ENCODE assay signal across 21 cellular contexts in genomic region chr2:128505150-128505490, GRCh38.
A peak's percentile ranks its signal among the peaks of the same experiment; 100 is the strongest.
DNase-seq lines count a peak whose midpoint lies in the region; ATAC-seq and TF ChIP-seq lines count a peak whose summit lies in the region.
"Had no signal": no experiment of that assay in that cellular context is flagged by ENCODE, and none has a peak within 500 bp of the region (broad histone marks: within the 10 kb centered on the region; RNA-seq: fewer than 3 reads in every experiment).

No MANE protein-coding gene starts in this region.

- no peaks in the 10 kb centered on the region for H3K27me3 ChIP-seq in spleen (replicated peaks in 1 of 7)
- H3K27me3 ChIP-seq: gastroesophageal sphincter, transverse colon had no signal

- peak overlapping the region in 1 of 8 donors; percentile 24 for H3K27ac ChIP-seq in spleen
- H3K27ac ChIP-seq: esophagus squamous epithelium, gastroesophageal sphincter, SK-N-MC, transverse colon had no signal

- H3K36me3 ChIP-seq in spleen = no peaks in the 10 kb centered on the region
- H3K36me3 ChIP-seq in mucosa of descending colon (ENCODE audit: low read depth) = no peaks in the 10 kb centered on the region
- H3K36me3 ChIP-seq: esophagus squamous epithelium, gastroesophageal sphincter, HAP-1, transverse colon had no signal

- DNase-seq in G401 (ENCODE audit: low spot score) = peak; percentile 56
- DNase-seq in NCI-H2171 (lab: John Stamatoyannopoulos, UW) = peak; percentile 95
- peak; percentile 75 for DNase-seq in cerebellum (ENCODE audit: low spot score)
- DNase-seq in spleen = peak; percentile 76
- DNase-seq in AML-193 (lab: John Stamatoyannopoulos, UW) = no peak
- DNase-seq in NCI-H510A (lab: John Stamatoyannopoulos, UW) = no peak
- DNase-seq in mucosa of descending colon = no peak
- DNase-seq: activated CD4-positive, CD25-positive, alpha-beta regulatory T cell; activated CD8-positive, alpha-beta T cell treated with anti-CD3 and anti-CD28 coated beads, Interleukin-2, amount 10 ng/mL, durations not matched to agents 7 days and 5 days; activated T-cell treated with anti-CD3 and anti-CD28 coated beads, Interleukin-2, amount 50 U/mL, for 48 hours; effector memory CD8-positive, alpha-beta T cell; esophagus squamous epithelium; KG1; left cardiac atrium; mesenchymal stem cell; naive thymus-derived CD8-positive, alpha-beta T cell; transverse colon had no signal

- in situ Hi-C loops in G401 (cut with HindIII; ENCODE audit: low sequenced_read_pairs) = no loop called here

- TF ChIP-seq POLR2A in spleen (IDR thresholded peaks at IDR 0.05) = no peak

- TF ChIP-seq CTCF in spleen (IDR thresholded peaks at IDR 0.05 in 8 of 11, conservative IDR thresholded peaks at IDR 0.05 in 3 of 11) (no peak), mucosa of descending colon (IDR thresholded peaks at IDR 0.05) (no peak)

- no peak for ATAC-seq in HG03439 (IDR thresholded peaks at IDR 0.05; ENCODE audit: unreplicated experiment)
- no peak for ATAC-seq in mucosa of descending colon
- ATAC-seq: activated CD8-positive, alpha-beta T cell treated with anti-CD3 and anti-CD28 coated beads, Interleukin-2, amount 10 ng/mL, durations not matched to agents 7 days and 5 days; effector memory CD8-positive, alpha-beta T cell; gastroesophageal sphincter; left cardiac atrium; naive thymus-derived CD8-positive, alpha-beta T cell had no signal

- 58 to 78% (median 68%) methylated on average over 4 to 6 of the region's 6 CpGs for WGBS in spleen, 5 donors

- no peaks in the 10 kb centered on the region for H3K9me3 ChIP-seq in spleen
- no peaks in the 10 kb centered on the region for H3K9me3 ChIP-seq in mucosa of descending colon
- H3K9me3 ChIP-seq: esophagus squamous epithelium, gastroesophageal sphincter, HAP-1, transverse colon had no signal

- intact Hi-C loops in spleen (cut with DNase I; ENCODE audit: low total_unique reads) = no loop called here
- intact Hi-C loops in mucosa of descending colon (cut with DNase I, micrococcal nuclease) = no loop called here

- H3K4me3 ChIP-seq in spleen (no peak overlapping the region), mucosa of descending colon (no peak overlapping the region)
- H3K4me3 ChIP-seq: esophagus squamous epithelium, gastroesophageal sphincter, HAP-1, SK-N-MC, transverse colon had no signal

- H3K4me1 ChIP-seq in spleen (peaks cover 17 to 47% (median 40%) of the 10 kb centered on the region in 6 donors), mucosa of descending colon (ENCODE audit: low read depth) (no peaks in the 10 kb centered on the region)
- H3K4me1 ChIP-seq: gastroesophageal sphincter, HAP-1, transverse colon had no signal

Comparison
In these comparisons a context has a peak if more than half of its experiments do, and no peak if none do; other contexts are left out.
1. DNase-seq: peak in G401 (single experiment), NCI-H2171 (single experiment), cerebellum (single experiment) and spleen (single experiment); none in AML-193 (0 of 2), NCI-H510A (single experiment) and mucosa of descending colon (0 of 3).